24 cellular contexts compared by ENCODE assay signal in genomic region chr20:24866008-24866407, GRCh38.
A peak's percentile ranks its signal among the peaks of the same experiment; 100 is the strongest.
DNase-seq lines count a peak whose midpoint lies in the region; ATAC-seq and TF ChIP-seq lines count a peak whose summit lies in the region.
"Had no signal": no experiment of that assay in that cellular context is flagged by ENCODE, and none has a peak within 500 bp of the region (broad histone marks: within the 10 kb centered on the region; RNA-seq: fewer than 3 reads in every experiment).

No MANE protein-coding gene starts in this region.

- H3K36me3 ChIP-seq in DND-41 (ENCODE audit: insufficient read depth, low read length) = no peaks in the 10 kb centered on the region
- no peaks in the 10 kb centered on the region for H3K36me3 ChIP-seq in osteoblast (ENCODE audit: insufficient read depth, low read length)

- no peaks in the 10 kb centered on the region for H3K4me1 ChIP-seq in DND-41 (ENCODE audit: insufficient read depth, low read length)
- peaks cover 14% of the 10 kb centered on the region for H3K4me1 ChIP-seq in osteoblast (ENCODE audit: insufficient read depth, low read length)

- no peak overlapping the region for H3K9ac ChIP-seq in DND-41 (ENCODE audit: low read depth, low read length)

- TF ChIP-seq CTCF in DND-41 (IDR thresholded peaks at IDR 0.05; ENCODE audit: borderline replicate concordance, extremely low read depth, low read length, poor library complexity, severe bottlenecking) (no peak), osteoblast (IDR thresholded peaks at IDR 0.05; ENCODE audit: extremely low read depth, low read depth, low read length) (no peak)

- ATAC-seq in DND-41 (ENCODE audit: insufficient read depth, low read depth) = 0 out of 3 replicates have a peak, but pooled peaks have one; percentile 27
- ATAC-seq: CD8-positive, alpha-beta T cell had no signal

- H3K9me3 ChIP-seq in DND-41 (ENCODE audit: insufficient read depth, low read length, severe bottlenecking) (peaks cover 31% of the 10 kb centered on the region), osteoblast (ENCODE audit: low read depth, low read length) (peaks cover 14% of the 10 kb centered on the region)

- H3K79me2 ChIP-seq in DND-41 (ENCODE audit: insufficient read depth, low read length) (no peaks in the 10 kb centered on the region), osteoblast (ENCODE audit: insufficient read depth, low read length) (no peaks in the 10 kb centered on the region)

- H3K4me2 ChIP-seq in DND-41 (ENCODE audit: insufficient read depth, low read length) (no peak overlapping the region), osteoblast (ENCODE audit: insufficient read depth, low read length) (no peak overlapping the region)
- H3K4me2 ChIP-seq: PC-9 had no signal

- no peaks in the 10 kb centered on the region for H4K20me1 ChIP-seq in DND-41 (ENCODE audit: insufficient read depth, low read length)
- H4K20me1 ChIP-seq in osteoblast (ENCODE audit: insufficient read depth, low read length) = no peaks in the 10 kb centered on the region

- H3K27me3 ChIP-seq in DND-41 (ENCODE audit: insufficient read depth, low read length, poor library complexity) = no peaks in the 10 kb centered on the region
- H3K27me3 ChIP-seq in osteoblast (ENCODE audit: insufficient read depth, low read length) = peaks cover 30% of the 10 kb centered on the region

- no peak overlapping the region for H2AFZ ChIP-seq in DND-41 (ENCODE audit: low read depth, low read length)
- H2AFZ ChIP-seq in osteoblast (ENCODE audit: low read length) = no peak overlapping the region
- H2AFZ ChIP-seq: PC-9 had no signal

- H3K4me3 ChIP-seq in DND-41 (ENCODE audit: low read depth in 1 of 2, low read length in 2 of 2) (no peak overlapping the region), osteoblast (ENCODE audit: insufficient read depth, low read length) (no peak overlapping the region)
- H3K4me3 ChIP-seq: PC-9 had no signal

- DNase-seq in DND-41 = no peak
- DNase-seq in ELR (ENCODE audit: low read depth) = peak; percentile 13
- DNase-seq in SW480 (ENCODE audit: low spot score) = peak; percentile 59
- DNase-seq in osteoblast (ENCODE audit: insufficient read length, low spot score, missing footprints) = peak; percentile 46
- no peak for DNase-seq in hepatic stellate cell (ENCODE audit: low spot score)
- DNase-seq in activated CD4-positive, alpha-beta T cell treated with anti-CD3 and anti-CD28 coated beads for 1 hour = no peak
- no peak for DNase-seq in activated T-cell treated with anti-CD3 and anti-CD28 coated beads, Interleukin-2, amount 50 U/mL, for 48 hours
- DNase-seq: CD8-positive, alpha-beta T cell; DMS 273 treated with DMSO at 0.1 percent for 48 hours; DMS79; GOT3; HCEC 1CT; IMR-90; KG1; NCI-H1092 treated with DMSO at 0.1 percent for 48 hours; NCI-H1436; NCI-H1930; NCI-H2107; NCI-H524; NCI-H748 treated with DMSO at 0.1 percent for 48 hours; PC-9; RPMI8226; SHP77 had no signal

- H3K27ac ChIP-seq in DND-41 (ENCODE audit: low read length) (no peak overlapping the region), osteoblast (ENCODE audit: low read depth, low read length) (no peak overlapping the region)
- H3K27ac ChIP-seq: C4-2B, PC-9 had no signal

Comparison
In these comparisons a context has a peak if more than half of its experiments do, and no peak if none do; other contexts are left out.
1. DNase-seq: peak in ELR (single experiment), SW480 (single experiment) and osteoblast (single experiment); none in DND-41 (single experiment), hepatic stellate cell (single experiment), activated CD4-positive, alpha-beta T cell treated with anti-CD3 and anti-CD28 coated beads for 1 hour (single experiment) and activated T-cell treated with anti-CD3 and anti-CD28 coated beads, Interleukin-2, amount 50 U/mL, for 48 hours (0 of 2).